Comparison of ENCODE assay signal across 13 cellular contexts in genomic region chr13:30619731-30620130, GRCh38. TPM values are rescaled to one million over a fixed set of nuclear protein-coding genes. Genes with fewer than 3 reads are reported as not detected.
A peak's percentile ranks its signal among the peaks of the same experiment; 100 is the strongest.
DNase-seq lines count a peak whose midpoint lies in the region; ATAC-seq, FAIRE-seq and TF ChIP-seq lines count a peak whose summit lies in the region.
"Had no signal": no experiment of that assay in that cellular context is flagged by ENCODE, and none has a peak within 500 bp of the region (broad histone marks: within the 10 kb centered on the region; RNA-seq: fewer than 3 reads in every experiment).

No MANE protein-coding gene starts in this region.

- no peaks in the 10 kb centered on the region for H3K9me3 ChIP-seq in SK-N-MC (ENCODE audit: low read depth, low read length)
- no peaks in the 10 kb centered on the region for H3K9me3 ChIP-seq in keratinocyte (ENCODE audit: control insufficient read depth, low read depth, low read length)
- H3K9me3 ChIP-seq in transverse colon: no peaks in the 10 kb centered on the region
- H3K9me3 ChIP-seq: Caco-2, ovary had no signal

- intact Hi-C loops in transverse colon (cut with DNase I; ENCODE audit: low total_unique reads): loop anchor here (10.0 kb wide), 1 partner anchor 65 kb away; no protein-coding TSS in a partner anchor

- peaks cover 17% of the 10 kb centered on the region for H3K4me1 ChIP-seq in keratinocyte (ENCODE audit: control insufficient read depth, extremely low read depth, insufficient read depth, low read length)
- H3K4me1 ChIP-seq in transverse colon: peaks cover 21 to 36% (median 29%) of the 10 kb centered on the region in 4 donors

- dilution Hi-C loops in keratinocyte (cut with MboI; ENCODE audit: extremely low pct_ligation_motif_present, low sequenced_read_pairs): no loop called here

- H3K27me3 ChIP-seq in keratinocyte (ENCODE audit: control insufficient read depth, extremely low read depth, insufficient read depth, low read length): no peaks in the 10 kb centered on the region
- no peaks in the 10 kb centered on the region for H3K27me3 ChIP-seq in transverse colon
- H3K27me3 ChIP-seq: ovary had no signal

- H3K9me3 Mint-ChIP-seq in activated naive CD4-positive, alpha-beta T cell treated with anti-CD3 and anti-CD28 coated beads, Interleukin-2, amount 50 U/mL, for 24 hours: no peaks in the 10 kb centered on the region

- H3K4me1 Mint-ChIP-seq in activated naive CD4-positive, alpha-beta T cell treated with anti-CD3 and anti-CD28 coated beads, Interleukin-2, amount 50 U/mL, for 24 hours: peaks cover 34% of the 10 kb centered on the region

- peaks cover 13% of the 10 kb centered on the region for H3K36me3 Mint-ChIP-seq in activated naive CD4-positive, alpha-beta T cell treated with anti-CD3 and anti-CD28 coated beads, Interleukin-2, amount 50 U/mL, for 24 hours

- H3K27me3 Mint-ChIP-seq in activated naive CD4-positive, alpha-beta T cell treated with anti-CD3 and anti-CD28 coated beads, Interleukin-2, amount 50 U/mL, for 24 hours: no peaks in the 10 kb centered on the region

- H3K4me3 ChIP-seq in SK-N-MC (peak overlapping the region; percentile 80), keratinocyte (ENCODE audit: control insufficient read depth in 2 of 3, extremely low read depth in 1 of 3, insufficient read depth in 2 of 3, low read depth in 1 of 3, low read length in 3 of 3) (peak overlapping the region in 2 of 3 experiments; percentile 95 to 96), transverse colon (peak overlapping the region in 1 of 4 donors; percentile 93)

- H3K27ac ChIP-seq in SK-N-MC (no peak overlapping the region), keratinocyte (ENCODE audit: control insufficient read depth, insufficient read depth, low read length) (no peak overlapping the region), transverse colon (peak overlapping the region in 3 of 4 donors; percentile 18 to 100 (median 100))
- H3K27ac ChIP-seq: ovary had no signal

- H3K9me1 ChIP-seq in keratinocyte (ENCODE audit: control insufficient read depth, extremely low read depth, insufficient read depth, low read length): no peaks in the 10 kb centered on the region

- TF ChIP-seq EP300 in transverse colon (IDR thresholded peaks at IDR 0.05; ENCODE audit: low read depth): no peak

- H3K79me2 ChIP-seq in keratinocyte (ENCODE audit: control insufficient read depth, insufficient read depth, low read length): peaks cover 79% of the 10 kb centered on the region

- DNase-seq in activated naive CD4-positive, alpha-beta T cell treated with anti-CD3 and anti-CD28 coated beads, Interleukin-2, amount 50 U/mL, for 16 hours: no peak
- DNase-seq in SK-N-MC (ENCODE audit: low read depth, low spot score): no peak
- DNase-seq in keratinocyte (ENCODE audit: low read depth, low spot score): no peak
- DNase-seq in transverse colon: no peak
- no peak for DNase-seq in HTR-8/SVneo (ENCODE audit: insufficient read length, low spot score)
- no peak for DNase-seq in iPS-NIHi11 (ENCODE audit: low spot score)
- DNase-seq: activated T-cell treated with anti-CD3 and anti-CD28 coated beads, Interleukin-2, amount 50 U/mL, for 1 hour; Caco-2; ovary had no signal

- TF ChIP-seq CTCF in keratinocyte (optimal IDR thresholded peaks at IDR 0.05 in 1 of 3, IDR thresholded peaks at IDR 0.05 in 1 of 3, conservative IDR thresholded peaks at IDR 0.05 in 1 of 3; ENCODE audit: extremely low read depth in 1 of 3, insufficient read depth in 2 of 3, low read length in 3 of 3) (no peak), transverse colon (IDR thresholded peaks at IDR 0.05) (no peak)

- WGBS in transverse colon (ENCODE audit: low coverage in 1 of 2), 2 donors: 58 to 64% methylated on average over 5 of the region's 5 CpGs

- peak overlapping the region; percentile 93 for H3K4me2 ChIP-seq in keratinocyte (ENCODE audit: control insufficient read depth, extremely low read depth, insufficient read depth, low read depth, low read length)

- H3K27ac Mint-ChIP-seq in activated naive CD4-positive, alpha-beta T cell treated with anti-CD3 and anti-CD28 coated beads, Interleukin-2, amount 50 U/mL, for 24 hours: peak overlapping the region; percentile 56

- H3K36me3 ChIP-seq in SK-N-MC (ENCODE audit: insufficient read depth, low read length) (peaks cover 33% of the 10 kb centered on the region), keratinocyte (ENCODE audit: control insufficient read depth in 2 of 2, extremely low read depth in 1 of 2, insufficient read depth in 2 of 2, low read length in 2 of 2) (peaks cover 5 to 8% of the 10 kb centered on the region in 2 experiments), transverse colon (peaks cover 0 to 16% (median 2%) of the 10 kb centered on the region in 4 donors)
- H3K36me3 ChIP-seq: ovary had no signal

- no peak for FAIRE-seq in keratinocyte (lab: Jason Lieb, UNC)
- no peak for FAIRE-seq in HTR-8/SVneo (lab: Jason Lieb, UNC)
- FAIRE-seq: frontal cortex, GM19239 had no signal

- H3K9ac ChIP-seq in SK-N-MC (ENCODE audit: insufficient read length) (peak overlapping the region; percentile 90), keratinocyte (ENCODE audit: control insufficient read depth, extremely low read depth, insufficient read depth, low read length) (no peak overlapping the region)

- no peak overlapping the region for H2AFZ ChIP-seq in keratinocyte (ENCODE audit: control insufficient read depth, low read length)

- peaks cover 2% of the 10 kb centered on the region for H4K20me1 ChIP-seq in keratinocyte (ENCODE audit: control insufficient read depth, extremely low read depth, insufficient read depth, low read length)

- in situ Hi-C loops in transverse colon (cut with MboI; ENCODE audit: low pct_ligation_motif_present in 1 of 4, low pct_unique_long_range_greater_than_20kb in 1 of 4, low sequenced_read_pairs in 3 of 4): loop anchor here in 1 of 4 donors (5.0 to 25.0 kb wide), 2 partner anchors 152 to 482 kb away; partner anchors contain the start of gene HMGB1

- H3K4me3 Mint-ChIP-seq in activated naive CD4-positive, alpha-beta T cell treated with anti-CD3 and anti-CD28 coated beads, Interleukin-2, amount 50 U/mL, for 24 hours: no peak overlapping the region

- no peak for ATAC-seq in HG03139 (IDR thresholded peaks at IDR 0.05; ENCODE audit: unreplicated experiment)

- no peak for TF ChIP-seq POLR2A in transverse colon (IDR thresholded peaks at IDR 0.05)

RNA-seq across cellular contexts. Expression of gene USPL1, which starts 2.0 kb away (rescaled TPM):
- 7.5 to 12.3 TPM (median 10.3 TPM) in 3 replicates for polyA plus RNA-seq in keratinocyte
- polyA plus RNA-seq in keratinocyte (2011; ENCODE audit: low read depth): 1.9 TPM
- polyA plus RNA-seq in keratinocyte (2011; cell fraction: cytosol; rRNA removed): 4.1 and 8.3 TPM in 2 replicates
- 23.1 and 26.9 TPM in 2 replicates for polyA plus RNA-seq in keratinocyte (2011; cell fraction: nucleus; rRNA removed)
- 5.5 TPM in 2 replicates for polyA plus RNA-seq in keratinocyte (2012; ENCODE audit: low replicate concordance)
- polyA minus RNA-seq in keratinocyte: 1.7 to 9.0 TPM (median 8.5 TPM) in 3 replicates
- polyA minus RNA-seq in keratinocyte (2011; cell fraction: cytosol; rRNA and poly(A)+ RNA removed): 5.0 TPM
- 8.8 and 15.1 TPM in 2 replicates for polyA minus RNA-seq in keratinocyte (2011; cell fraction: nucleus; rRNA and poly(A)+ RNA removed)
- 10 to 100 TPM in 3 of 4 donors, 1 to 10 TPM in 1; 8.6 to 27.3 (median 16.9) TPM for total RNA-seq in transverse colon

Comparison
In these comparisons a context has a peak if more than half of its experiments do, and no peak if none do; other contexts are left out.
1. H3K27ac ChIP-seq: peak in transverse colon (3 of 4); none in SK-N-MC (single experiment) and keratinocyte (single experiment).